8 cellular contexts compared by ENCODE assay signal in the genomic region with DNA sequence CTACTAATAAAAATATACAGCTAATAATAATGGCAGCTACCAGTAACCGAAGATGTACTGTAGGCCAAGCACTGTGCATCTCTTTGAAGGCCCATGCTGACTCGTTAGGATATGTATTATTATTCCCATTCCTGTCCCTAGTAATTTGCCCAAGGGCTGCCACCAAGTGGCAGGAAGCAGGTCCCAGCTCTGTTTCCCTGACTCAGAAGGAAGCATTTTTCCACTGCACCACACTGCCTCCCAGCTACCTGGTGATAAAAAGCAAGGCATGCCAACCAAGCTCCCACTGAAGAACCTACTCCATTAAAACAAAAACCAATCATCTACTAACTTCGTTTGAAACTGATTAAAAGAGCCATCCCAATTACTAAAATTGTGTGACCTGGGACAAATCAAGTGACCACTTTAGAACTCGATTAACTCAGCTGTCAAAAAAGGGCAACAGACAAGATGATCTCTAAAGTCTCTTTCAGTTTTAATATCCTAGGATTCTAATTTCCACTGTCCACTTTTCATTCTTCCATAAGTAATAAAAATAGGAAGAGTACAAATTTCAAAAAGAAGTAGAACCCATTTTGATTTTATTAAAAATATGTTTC. TPM values are rescaled to one million over a fixed set of nuclear protein-coding genes. Genes with fewer than 3 reads are reported as not detected.
DNase-seq lines count a peak whose midpoint lies in the region; ATAC-seq and TF ChIP-seq lines count a peak whose summit lies in the region.

No MANE protein-coding gene starts in this region.

- H3K4me1 Mint-ChIP-seq in H9: peaks cover 9 to 12% of the 10 kb centered on the region in 2 experiments
- H3K4me1 Mint-ChIP-seq in activated T-helper 17 cell treated with anti-CD3 and anti-CD28 coated beads, Interleukin-2, amount 50 U/mL, for 72 hours: no peaks in the 10 kb centered on the region

- H3K27me3 ChIP-seq in H9 (ENCODE audit: insufficient read depth, low read length): no peaks in the 10 kb centered on the region

- H4K8ac ChIP-seq in H9 (replicated peaks; ENCODE audit: insufficient read length, low read depth, low read length): no peak overlapping the region

- TF ChIP-seq CTCF in AG04449 (IDR thresholded peaks at IDR 0.05; ENCODE audit: insufficient read depth, low read length, missing control alignments): peak; percentile 60
- TF ChIP-seq CTCF in H9 (conservative IDR thresholded peaks at IDR 0.05): peak; percentile 75

- H2BK15ac ChIP-seq in H9 (ENCODE audit: low read depth, low read length): no peak overlapping the region

- H2BK120ac ChIP-seq in H9 (ENCODE audit: low read depth, low read length, poor library complexity, severe bottlenecking): no peak overlapping the region

- CTCF ChIA-PET in AG04449 (lab: Yijun Ruan, JAX): interaction anchor here (0.7 to 13.6 kb wide), 25 partner anchors 8 to 929 kb away, joined by 3 to 260 read pairs (median 3); a partner anchor contains a TSS

- no peak overlapping the region for H3K4me2 ChIP-seq in H9 (ENCODE audit: insufficient read depth, insufficient read length, low read length)

- no peak overlapping the region for H3K4ac ChIP-seq in H9 (ENCODE audit: low read depth, low read length)

- no peaks in the 10 kb centered on the region for H3K79me2 ChIP-seq in H9 (ENCODE audit: insufficient read depth, low read length)

- no peak overlapping the region for H3K4me3 ChIP-seq in AG04449 (ENCODE audit: low read depth, low read length)

- in situ Hi-C loops in T47D (cut with HindIII; ENCODE audit: low pct_unique_long_range_greater_than_20kb, low sequenced_read_pairs): no loop called here

- no peaks in the 10 kb centered on the region for H3K36me3 Mint-ChIP-seq in H9 (ENCODE audit: insufficient read depth in 1 of 3, low read depth in 3 of 3)
- no peaks in the 10 kb centered on the region for H3K36me3 Mint-ChIP-seq in activated T-helper 17 cell treated with anti-CD3 and anti-CD28 coated beads, Interleukin-2, amount 50 U/mL, for 72 hours (ENCODE audit: low read depth)

- no CpG with 5 or more reads among the region's 4 CpGs for WGBS in H9 (ENCODE audit: extremely low coverage, insufficient read length, low lambda C conversion rate)

- H3K27me3 Mint-ChIP-seq in H9 (ENCODE audit: low read depth): no peaks in the 10 kb centered on the region; the same call in none of the 2 replicates
- H3K27me3 Mint-ChIP-seq in activated T-helper 17 cell treated with anti-CD3 and anti-CD28 coated beads, Interleukin-2, amount 50 U/mL, for 72 hours: no peaks in the 10 kb centered on the region

- no peak overlapping the region for H2BK12ac ChIP-seq in H9 (ENCODE audit: insufficient read length, low read depth, low read length)

- intact Hi-C loops in left colon (cut with DNase I, micrococcal nuclease): loop anchor here (5.0 to 10.0 kb wide), 3 partner anchors 173 to 233 kb away; no protein-coding TSS in a partner anchor

- H4K20me1 ChIP-seq in H9 (ENCODE audit: control insufficient read depth, insufficient read depth, insufficient read length): no peaks in the 10 kb centered on the region

- no peak overlapping the region; a peak in 1 of 7 replicates for H3K27ac Mint-ChIP-seq in H9
- no peak overlapping the region for H3K27ac Mint-ChIP-seq in activated T-helper 17 cell treated with anti-CD3 and anti-CD28 coated beads, Interleukin-2, amount 50 U/mL, for 72 hours

- H3K27ac ChIP-seq in H9 (ENCODE audit: insufficient read length, low read depth, low read length): no peak overlapping the region

- peak; percentile 95 for ATAC-seq in left colon
- no peak for ATAC-seq in activated T-helper 17 cell treated with anti-CD3 and anti-CD28 coated beads, Interleukin-2, amount 50 U/mL, for 72 hours (replicated peaks)
- ATAC-seq in GM21381 (IDR thresholded peaks at IDR 0.05; ENCODE audit: unreplicated experiment): no peak
- no peak for ATAC-seq in HG02642 (IDR thresholded peaks at IDR 0.05; ENCODE audit: poor library complexity, unreplicated experiment)

- no peaks in the 10 kb centered on the region for H3K9me3 Mint-ChIP-seq in H9
- no peaks in the 10 kb centered on the region for H3K9me3 Mint-ChIP-seq in activated T-helper 17 cell treated with anti-CD3 and anti-CD28 coated beads, Interleukin-2, amount 50 U/mL, for 72 hours

- H3K79me1 ChIP-seq in H9 (ENCODE audit: insufficient read depth, low read depth, low read length, poor library complexity, severe bottlenecking): no peaks in the 10 kb centered on the region

- H3K14ac ChIP-seq in H9 (ENCODE audit: insufficient read depth, low read length): no peak overlapping the region

- no peak overlapping the region for H3K9ac ChIP-seq in H9 (ENCODE audit: extremely low read depth, insufficient read length, low read length)

- POLR2A ChIA-PET in AG04449 (lab: Yijun Ruan, JAX): interaction anchor here (0.6 kb wide), 1 partner anchor 197 kb away, joined by 4 read pairs; no protein-coding TSS in a partner anchor

- no peaks in the 10 kb centered on the region; the same call in 1 of the 2 replicates for H3K4me1 ChIP-seq in H9 (ENCODE audit: insufficient read depth, low read length)

- DNase-seq in AG04449 (ENCODE audit: low read depth, low spot score): no peak
- DNase-seq in H9: peak; percentile 80
- peak; percentile 41 for DNase-seq in NCI-H510A (lab: John Stamatoyannopoulos, UW)
- DNase-seq in T47D (ENCODE audit: low read depth in 1 of 2, low spot score in 1 of 2): peak; percentile 5 to 82
- peak; percentile 55 to 74 for DNase-seq in left colon

- H3K23ac ChIP-seq in H9 (ENCODE audit: insufficient read length, low read depth, low read length): no peak overlapping the region

- no peak overlapping the region for H2AK5ac ChIP-seq in H9 (ENCODE audit: insufficient read length, low read length)

- no peak overlapping the region for H4K91ac ChIP-seq in H9 (ENCODE audit: insufficient read length, low read depth, low read length)

- no peak overlapping the region for H2AFZ ChIP-seq in H9 (ENCODE audit: low read length)

- no peak overlapping the region for H3K18ac ChIP-seq in H9 (ENCODE audit: insufficient read length, low read depth, low read length)

- H4K5ac ChIP-seq in H9 (ENCODE audit: insufficient read length, low read depth, low read length): no peak overlapping the region

- no peaks in the 10 kb centered on the region for H3K9me3 ChIP-seq in H9 (ENCODE audit: control insufficient read depth, low read depth, low read length)

- no peak overlapping the region for H3T11ph ChIP-seq in H9 (ENCODE audit: low read length)

- no peak overlapping the region for H3K56ac ChIP-seq in H9 (ENCODE audit: insufficient read length, low read depth, low read length)

- no peak overlapping the region for H2BK20ac ChIP-seq in H9 (ENCODE audit: low read depth, low read length, poor library complexity, severe bottlenecking)

- H3K23me2 ChIP-seq in H9 (ENCODE audit: insufficient read length, low read depth, low read length, poor library complexity, severe bottlenecking): no peaks in the 10 kb centered on the region

- H2BK5ac ChIP-seq in H9 (ENCODE audit: insufficient read length, low read length): no peak overlapping the region

- H3K4me3 Mint-ChIP-seq in H9: no peak overlapping the region
- no peak overlapping the region for H3K4me3 Mint-ChIP-seq in activated T-helper 17 cell treated with anti-CD3 and anti-CD28 coated beads, Interleukin-2, amount 50 U/mL, for 72 hours

RNA-seq across cellular contexts. Expression of a gene that starts 24.3 kb away (rescaled TPM):
- 26.6 and 30.4 TPM in 2 replicates for total RNA-seq in H9 (2021)
- total RNA-seq in left colon: 10 to 100 TPM; 28.2 to 29.8 TPM
- 10 to 100 TPM; 42.2 to 67.0 TPM for total RNA-seq in activated T-helper 17 cell treated with anti-CD3 and anti-CD28 coated beads, Interleukin-2, amount 50 U/mL, for 72 hours
